In genomic region chr19:43594710-43595604, GRCh38 we compare ENCODE assay signal across 8 cellular contexts. TPM values are rescaled to one million over a fixed set of nuclear protein-coding genes. Genes with fewer than 3 reads are reported as not detected.
DNase-seq lines count a peak whose midpoint lies in the region; ATAC-seq and TF ChIP-seq lines count a peak whose summit lies in the region.

No MANE protein-coding gene starts in this region.

- H3K4me3 ChIP-seq in parathyroid adenoma (ENCODE audit: low read depth, low read length): peak overlapping the region; percentile 85

- peaks cover 12% of the 10 kb centered on the region for H3K4me1 ChIP-seq in parathyroid adenoma

- H3K27me3 ChIP-seq in parathyroid adenoma (ENCODE audit: control insufficient read depth, insufficient read depth, low read length): no peaks in the 10 kb centered on the region

- DNase-seq in EL (peak; percentile 65), HuH-7 (ENCODE audit: low spot score) (peak; percentile 78), SHP77 treated with DMSO at 0.1 percent for 48 hours (lab: John Stamatoyannopoulos, UW) (peak; percentile 10), glomerular visceral epithelial cell (ENCODE audit: extremely low spot score) (peak; percentile 77), type B pancreatic cell (ENCODE audit: extremely low spot score, unreplicated experiment) (peak; percentile 77)
- peak; percentile 22 to 61 (median 42) for DNase-seq in activated naive CD4-positive, alpha-beta T cell (lab: John Stamatoyannopoulos, UW)

- TF ChIP-seq CTCF in parathyroid adenoma (IDR thresholded peaks at IDR 0.05) (peak; percentile 58), type B pancreatic cell (conservative IDR thresholded peaks at IDR 0.05) (peak; percentile 89)

- H3K79me2 ChIP-seq in parathyroid adenoma: peaks cover 17% of the 10 kb centered on the region

- H3K36me3 ChIP-seq in parathyroid adenoma (ENCODE audit: control insufficient read depth, insufficient read depth, low read length): no peaks in the 10 kb centered on the region

- peak overlapping the region; percentile 98 for H3K4me3 Mint-ChIP-seq in type B pancreatic cell

- H3K4me2 ChIP-seq in parathyroid adenoma (ENCODE audit: low read length): peak overlapping the region; percentile 85

- H3K9me3 ChIP-seq in parathyroid adenoma (ENCODE audit: control insufficient read depth, low read length): no peaks in the 10 kb centered on the region

- no peak for ATAC-seq in HG03139 (IDR thresholded peaks at IDR 0.05; ENCODE audit: unreplicated experiment)

- peak overlapping the region; percentile 56 for H3K9ac ChIP-seq in parathyroid adenoma

- H3K9me3 Mint-ChIP-seq in type B pancreatic cell: no peaks in the 10 kb centered on the region

- peaks cover 16% of the 10 kb centered on the region for H3K36me3 Mint-ChIP-seq in type B pancreatic cell

- H2AFZ ChIP-seq in parathyroid adenoma: peak overlapping the region; percentile 76

- H3K4me1 Mint-ChIP-seq in type B pancreatic cell (ENCODE audit: unreplicated experiment): peaks cover 26% of the 10 kb centered on the region

- H3K27ac ChIP-seq in parathyroid adenoma: peak overlapping the region; percentile 92

- peak overlapping the region; percentile 98 for H3K27ac Mint-ChIP-seq in type B pancreatic cell

- peaks cover 2% of the 10 kb centered on the region for H3K27me3 Mint-ChIP-seq in type B pancreatic cell

RNA-seq across cellular contexts. Expression of gene IRGQ, which starts 1.0 kb away (rescaled TPM):
- total RNA-seq in type B pancreatic cell (ENCODE audit: low replicate concordance): 37.1 and 41.5 TPM in 2 replicates

RNA-seq across cellular contexts. Expression of gene ZNF576, which starts 1.4 kb away (rescaled TPM):
- 17.3 and 18.7 TPM in 2 replicates for total RNA-seq in type B pancreatic cell (ENCODE audit: low replicate concordance)

RNA-seq across cellular contexts. Expression of gene SRRM5, which starts 16.9 kb away (rescaled TPM):
- 0.56 and 0.69 TPM in 2 replicates for total RNA-seq in type B pancreatic cell (ENCODE audit: low replicate concordance)

RNA-seq across cellular contexts. Expression of gene PINLYP, which starts 19.4 kb away (rescaled TPM):
- total RNA-seq in type B pancreatic cell (ENCODE audit: low replicate concordance): 5.6 and 6.0 TPM in 2 replicates

RNA-seq across cellular contexts. Expression of gene XRCC1, which starts 19.6 kb away (rescaled TPM):
- 33.0 and 63.7 TPM in 2 replicates for total RNA-seq in type B pancreatic cell (ENCODE audit: low replicate concordance)

Comparison
In these comparisons a context has a peak if more than half of its experiments do, and no peak if none do; other contexts are left out.
1. DNase-seq: peak in every context shown above with its lines; median percentile 78 in HuH-7; 77 in glomerular visceral epithelial cell; 77 in type B pancreatic cell; 65 in EL; 42 in activated naive CD4-positive, alpha-beta T cell; 10 in SHP77 treated with DMSO at 0.1 percent for 48 hours.